In genomic region chr1:10903421-10903820, GRCh38 we compare ENCODE assay signal across 20 cellular contexts.
A peak's percentile ranks its signal among the peaks of the same experiment; 100 is the strongest.
DNase-seq lines count a peak whose midpoint lies in the region; ATAC-seq and TF ChIP-seq lines count a peak whose summit lies in the region.
"Had no signal": no experiment of that assay in that cellular context is flagged by ENCODE, and none has a peak within 500 bp of the region (broad histone marks: within the 10 kb centered on the region; RNA-seq: fewer than 3 reads in every experiment).

No MANE protein-coding gene starts in this region.

- H3K79me2 ChIP-seq in mesendoderm (ENCODE audit: control insufficient read depth, insufficient read depth, low read length) = no peaks in the 10 kb centered on the region

- H3K27ac ChIP-seq in breast epithelium = peak overlapping the region; percentile 58 to 68
- no peak overlapping the region for H3K27ac ChIP-seq in mesendoderm (ENCODE audit: low read depth, low read length)

- no peak overlapping the region for H3K4me2 ChIP-seq in mesendoderm (ENCODE audit: low read length)

- H4K5ac ChIP-seq in mesendoderm (ENCODE audit: low read length) = no peak overlapping the region

- no peak for ATAC-seq in effector memory CD8-positive, alpha-beta T cell (replicated peaks)
- ATAC-seq: K562 had no signal

- H2BK120ac ChIP-seq in mesendoderm (ENCODE audit: low read depth, low read length) = no peak overlapping the region

- intact Hi-C loops in breast epithelium (cut with DNase I; ENCODE audit: low total_unique reads) (no loop called here), MCF 10A (cut with micrococcal nuclease) (loop anchor here (10.0 kb wide), 1 partner anchor 109 kb away; the partner anchor contains the start of gene CASZ1), posterior vena cava (cut with DNase I) (no loop called here)

- TF ChIP-seq CTCF in breast epithelium (IDR thresholded peaks at IDR 0.05) = no peak
- no peak for TF ChIP-seq CTCF in MCF 10A (IDR thresholded peaks at IDR 0.05; ENCODE audit: unreplicated experiment)

- no CpG with 5 or more reads among the region's 3 CpGs for WGBS in mesendoderm (ENCODE audit: extremely low coverage, insufficient coverage, low lambda C conversion rate)

- H3K4me1 Mint-ChIP-seq in MCF 10A (ENCODE audit: insufficient read depth, unreplicated experiment) = peaks cover 37% of the 10 kb centered on the region
- peaks cover 12 to 15% of the 10 kb centered on the region in 2 donors for H3K4me1 Mint-ChIP-seq in effector memory CD8-positive, alpha-beta T cell (ENCODE audit: low read depth in 2 of 2)

- no peak for TF ChIP-seq POLR2A in breast epithelium (IDR thresholded peaks at IDR 0.05)

- H2BK5ac ChIP-seq in mesendoderm (ENCODE audit: low read length) = no peak overlapping the region

- H3K4ac ChIP-seq in mesendoderm (ENCODE audit: low read depth, low read length) = no peak overlapping the region

- H3K9me3 ChIP-seq in breast epithelium = no peaks in the 10 kb centered on the region
- H3K9me3 ChIP-seq: BE2C had no signal

- no TSS peak for BruUV-seq in MCF 10A (replicated peaks; lab: Mats Ljungman, UMichigan)

- H3K27ac Mint-ChIP-seq in MCF 10A (ENCODE audit: low read depth, unreplicated experiment) = no peak overlapping the region
- peak overlapping the region; percentile 35 to 55 for H3K27ac Mint-ChIP-seq in effector memory CD8-positive, alpha-beta T cell
- H3K27ac Mint-ChIP-seq: H9 had no signal

- peaks cover 5 to 6% of the 10 kb centered on the region in 2 donors for H3K27me3 ChIP-seq in breast epithelium
- no peaks in the 10 kb centered on the region for H3K27me3 ChIP-seq in mesendoderm (ENCODE audit: insufficient read depth, low read length, poor library complexity)
- H3K27me3 ChIP-seq: BE2C had no signal

- H3K9ac ChIP-seq in mesendoderm (ENCODE audit: low read length) = no peak overlapping the region

- no peak overlapping the region for H3K4me3 Mint-ChIP-seq in MCF 10A (ENCODE audit: unreplicated experiment)
- no peak overlapping the region for H3K4me3 Mint-ChIP-seq in effector memory CD8-positive, alpha-beta T cell
- H3K4me3 Mint-ChIP-seq: H9 had no signal

- peaks cover 0 to 13% of the 10 kb centered on the region in 2 donors for H3K4me1 ChIP-seq in breast epithelium
- H3K4me1 ChIP-seq in mesendoderm (ENCODE audit: control insufficient read depth, low read depth, low read length) = peaks cover 5% of the 10 kb centered on the region

- H3K23ac ChIP-seq in mesendoderm (ENCODE audit: low read length) = no peak overlapping the region

- CTCF ChIA-PET in MCF 10A (lab: Yijun Ruan, JAX) = interaction anchor here (0.6 kb wide), 1 partner anchor 526 kb away, joined by 3 read pairs; no protein-coding TSS in a partner anchor

- no peak overlapping the region for H3K18ac ChIP-seq in mesendoderm (ENCODE audit: low read length)

- DNase-seq in breast epithelium (ENCODE audit: low spot score in 2 of 2) (no peak), MCF 10A (ENCODE audit: unreplicated experiment) (no peak), D341Med (ENCODE audit: low spot score) (peak; percentile 15), posterior vena cava (ENCODE audit: low spot score) (peak; percentile 49), NCI-H1694 treated with DMSO at 0.1 percent for 48 hours (lab: John Stamatoyannopoulos, UW) (no peak), DMS53 treated with DMSO at 0.1 percent for 48 hours (lab: John Stamatoyannopoulos, UW; ENCODE audit: unreplicated experiment) (no peak), mesendoderm (no peak)
- DNase-seq in effector memory CD8-positive, alpha-beta T cell = no peak
- DNase-seq: BE2C; CD8-positive, alpha-beta memory T cell; DMS79 treated with DMSO at 0.1 percent for 48 hours; H9; NCI-H1417; NCI-H187 treated with DMSO at 0.1 percent for 48 hours; NCI-H226; NCI-H524; NCI-H82; OCI-M1; SIG-M5 had no signal

- POLR2A ChIA-PET in MCF 10A (lab: Yijun Ruan, JAX) = interaction anchor here (0.6 to 1.1 kb wide), 2 partner anchors 393 to 407 kb away, joined by 3 read pairs; no protein-coding TSS in a partner anchor

- H3K56ac ChIP-seq in mesendoderm (ENCODE audit: low read length) = no peak overlapping the region

- H3K9me3 Mint-ChIP-seq in MCF 10A (ENCODE audit: unreplicated experiment) = no peaks in the 10 kb centered on the region
- H3K9me3 Mint-ChIP-seq in effector memory CD8-positive, alpha-beta T cell = no peaks in the 10 kb centered on the region
- H3K9me3 Mint-ChIP-seq: CD8-positive, alpha-beta memory T cell; H9 had no signal

- H2AK5ac ChIP-seq in mesendoderm (ENCODE audit: low read length) = no peak overlapping the region

- H3K4me3 ChIP-seq in breast epithelium (no peak overlapping the region), mesendoderm (ENCODE audit: low read length) (no peak overlapping the region)
- H3K4me3 ChIP-seq: K562 had no signal

- H3K36me3 ChIP-seq in breast epithelium (no peaks in the 10 kb centered on the region), mesendoderm (ENCODE audit: control insufficient read depth, insufficient read depth, low read length) (no peaks in the 10 kb centered on the region)
- H3K36me3 ChIP-seq: BE2C had no signal

- no peak overlapping the region for H4K8ac ChIP-seq in mesendoderm (ENCODE audit: low read depth, low read length)

- H3K27me3 Mint-ChIP-seq in MCF 10A (ENCODE audit: insufficient read depth, unreplicated experiment) = no peaks in the 10 kb centered on the region
- H3K27me3 Mint-ChIP-seq in effector memory CD8-positive, alpha-beta T cell = peaks cover 6 to 20% of the 10 kb centered on the region in 2 donors

- no peaks in the 10 kb centered on the region for H3K79me1 ChIP-seq in mesendoderm (ENCODE audit: low read length)

- peaks cover 7% of the 10 kb centered on the region for H3K36me3 Mint-ChIP-seq in MCF 10A (ENCODE audit: insufficient read depth, unreplicated experiment)
- no peaks in the 10 kb centered on the region for H3K36me3 Mint-ChIP-seq in effector memory CD8-positive, alpha-beta T cell (ENCODE audit: insufficient read depth)
- H3K36me3 Mint-ChIP-seq: CD8-positive, alpha-beta memory T cell had no signal

- H2BK15ac ChIP-seq in mesendoderm (replicated peaks; ENCODE audit: low read depth) = no peak overlapping the region

Comparison
In these comparisons a context has a peak if more than half of its experiments do, and no peak if none do; other contexts are left out.
1. DNase-seq: peak in D341Med (single experiment) and posterior vena cava (single experiment); none in breast epithelium (0 of 2), MCF 10A (single experiment), effector memory CD8-positive, alpha-beta T cell (0 of 3), NCI-H1694 treated with DMSO at 0.1 percent for 48 hours (single experiment), DMS53 treated with DMSO at 0.1 percent for 48 hours (single experiment) and mesendoderm (single experiment).